16 cellular contexts compared by ENCODE assay signal in the genomic region with DNA sequence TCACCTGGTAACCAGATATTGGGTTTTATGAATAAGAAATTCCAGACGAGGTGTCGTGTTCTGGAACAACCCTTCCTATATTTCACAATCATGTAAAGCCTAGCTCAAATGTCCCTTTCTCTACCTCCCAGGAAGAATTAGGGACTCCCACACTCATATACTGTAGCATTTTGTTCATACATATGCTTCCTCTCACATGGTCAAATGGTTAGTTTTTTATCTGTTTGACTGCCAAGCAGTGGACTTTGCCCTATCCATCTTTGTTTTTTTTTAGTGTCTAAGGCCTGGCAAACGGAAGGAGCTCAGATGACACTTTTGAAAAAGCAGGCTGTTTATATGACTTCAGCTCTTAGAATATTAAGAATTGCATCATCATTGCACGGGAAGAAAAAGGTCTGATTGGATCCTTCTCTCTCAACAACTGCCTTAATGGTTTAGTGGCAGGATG.
DNase-seq lines count a peak whose midpoint lies in the region; FAIRE-seq and TF ChIP-seq lines count a peak whose summit lies in the region.
"Had no signal": no experiment of that assay in that cellular context is flagged by ENCODE, and none has a peak within 500 bp of the region (broad histone marks: within the 10 kb centered on the region; RNA-seq: fewer than 3 reads in every experiment).

No MANE protein-coding gene starts in this region.

- peak overlapping the region; percentile 7 for H3K4ac ChIP-seq in mesendoderm (ENCODE audit: low read depth, low read length)

- no peak overlapping the region for H2BK5ac ChIP-seq in mesendoderm (ENCODE audit: low read length)

- peak; percentile 60 for DNase-seq in Calu3
- peak; percentile 90 for DNase-seq in NCI-H2107 (lab: John Stamatoyannopoulos, UW)
- DNase-seq in bronchial epithelial cell (ENCODE audit: low read depth), result peak; percentile 92
- DNase-seq in mesendoderm, result no peak
- DNase-seq in T-helper 1 cell, result no peak
- DNase-seq in NCI-H2029 treated with DMSO at 0.1 percent for 48 hours (lab: John Stamatoyannopoulos, UW), result no peak
- no peak for DNase-seq in adrenal gland
- DNase-seq in mesenteric fat pad (ENCODE audit: low spot score), result no peak
- DNase-seq: activated B cell treated with CpG ODN at 0.5 μM for 24 hours, GF-D8, left ventricle myocardium superior, NCI-H187 treated with DMSO at 0.1 percent for 48 hours, substantia nigra had no signal

- H2BK120ac ChIP-seq in mesendoderm (ENCODE audit: low read depth, low read length), result no peak overlapping the region

- H3K27ac ChIP-seq in mesendoderm (ENCODE audit: low read depth, low read length) (no peak overlapping the region), adrenal gland (no peak overlapping the region)

- H3K27me3 Mint-ChIP-seq in Calu3 (ENCODE audit: unreplicated experiment), result no peaks in the 10 kb centered on the region
- H3K27me3 Mint-ChIP-seq: activated B cell treated with CpG ODN at 0.5 μM for 24 hours, B cell had no signal

- no peak for FAIRE-seq in bronchial epithelial cell (lab: Jason Lieb, UNC)
- FAIRE-seq: frontal cortex, HTR-8/SVneo had no signal

- H3K9ac ChIP-seq in mesendoderm (ENCODE audit: low read length), result no peak overlapping the region

- H3K79me1 ChIP-seq in mesendoderm (ENCODE audit: low read length), result no peaks in the 10 kb centered on the region

- H3K27ac Mint-ChIP-seq in Calu3 (ENCODE audit: unreplicated experiment), result peak overlapping the region; percentile 82
- H3K27ac Mint-ChIP-seq: activated B cell treated with CpG ODN at 0.5 μM for 24 hours, B cell had no signal

- H3K23ac ChIP-seq in mesendoderm (ENCODE audit: low read length), result no peak overlapping the region

- no peak overlapping the region for H3K18ac ChIP-seq in mesendoderm (ENCODE audit: low read length)

- TF ChIP-seq CTCF in Calu3 (IDR thresholded peaks at IDR 0.05; ENCODE audit: unreplicated experiment) (no peak), bronchial epithelial cell (IDR thresholded peaks at IDR 0.05; ENCODE audit: insufficient read depth, low read length, severe bottlenecking) (no peak), adrenal gland (IDR thresholded peaks at IDR 0.05) (no peak)

- no TSS peak for BruUV-seq in Calu3 (replicated peaks; lab: Mats Ljungman, UMichigan)

- H3K4me3 Mint-ChIP-seq in Calu3 (ENCODE audit: low read depth, unreplicated experiment), result no peak overlapping the region
- H3K4me3 Mint-ChIP-seq: activated B cell treated with CpG ODN at 0.5 μM for 24 hours, B cell had no signal

- CTCF ChIA-PET in Calu3 (lab: Charles Lee), result interaction anchor here (0.5 to 3.1 kb wide), 17 partner anchors 13 to 861 kb away, joined by 3 to 10 read pairs (median 3); no protein-coding TSS in a partner anchor

- no CpG with 5 or more reads among the region's 4 CpGs for WGBS in mesendoderm (ENCODE audit: extremely low coverage, insufficient coverage, low lambda C conversion rate)
- WGBS in adrenal gland, 4 donors, result 82 to 85% (median 85%) methylated on average over 4 of the region's 4 CpGs

- no peak overlapping the region for H2BK15ac ChIP-seq in mesendoderm (replicated peaks; ENCODE audit: low read depth)

- no peaks in the 10 kb centered on the region for H3K9me3 ChIP-seq in adrenal gland (replicated peaks in 1 of 3)

- peaks cover 15% of the 10 kb centered on the region for H3K36me3 Mint-ChIP-seq in Calu3 (ENCODE audit: insufficient read depth, unreplicated experiment)

- intact Hi-C loops in Calu3 (cut with micrococcal nuclease; ENCODE audit: unreplicated experiment) (loop anchor here (1.0 to 5.0 kb wide), 9 partner anchors 78 to 633 kb away; a partner anchor contains a TSS), adrenal gland (cut with DNase I) (no loop called here)

- H3K36me3 ChIP-seq in bronchial epithelial cell (ENCODE audit: control insufficient read depth, insufficient read depth, low read length) (no peaks in the 10 kb centered on the region), mesendoderm (ENCODE audit: control insufficient read depth, insufficient read depth, low read length) (no peaks in the 10 kb centered on the region), adrenal gland (replicated peaks in 1 of 2) (no peaks in the 10 kb centered on the region)

- no peak overlapping the region for H3K56ac ChIP-seq in mesendoderm (ENCODE audit: low read length)

- H3K4me1 Mint-ChIP-seq in Calu3 (ENCODE audit: low read depth, unreplicated experiment), result peaks cover 60% of the 10 kb centered on the region
- H3K4me1 Mint-ChIP-seq: B cell had no signal

- H3K27me3 ChIP-seq in bronchial epithelial cell (ENCODE audit: control insufficient read depth, insufficient read depth, low read length) (no peaks in the 10 kb centered on the region), mesendoderm (ENCODE audit: insufficient read depth, low read length, poor library complexity) (no peaks in the 10 kb centered on the region), adrenal gland (no peaks in the 10 kb centered on the region)

- H4K8ac ChIP-seq in mesendoderm (ENCODE audit: low read depth, low read length), result no peak overlapping the region

- no peak overlapping the region for H4K5ac ChIP-seq in mesendoderm (ENCODE audit: low read length)

- no peak overlapping the region for H3K4me2 ChIP-seq in mesendoderm (ENCODE audit: low read length)

- H3K4me3 ChIP-seq in bronchial epithelial cell (ENCODE audit: low read depth, low read length), result no peak overlapping the region
- H3K4me3 ChIP-seq in mesendoderm (ENCODE audit: low read length), result no peak overlapping the region
- no peak overlapping the region for H3K4me3 ChIP-seq in adrenal gland

- no peak overlapping the region for H2AK5ac ChIP-seq in mesendoderm (ENCODE audit: low read length)

- H3K4me1 ChIP-seq in mesendoderm (ENCODE audit: control insufficient read depth, low read depth, low read length), result peaks cover 4% of the 10 kb centered on the region
- peaks cover 0 to 7% of the 10 kb centered on the region in 2 donors for H3K4me1 ChIP-seq in adrenal gland (replicated peaks in 1 of 2)

- no peaks in the 10 kb centered on the region for H3K9me3 Mint-ChIP-seq in Calu3 (ENCODE audit: low read depth, unreplicated experiment)

- no peak for TF ChIP-seq POLR2A in adrenal gland (IDR thresholded peaks at IDR 0.05)

- no peaks in the 10 kb centered on the region for H3K79me2 ChIP-seq in mesendoderm (ENCODE audit: control insufficient read depth, insufficient read depth, low read length)

Comparison
In these comparisons a context has a peak if more than half of its experiments do, and no peak if none do; other contexts are left out.
1. DNase-seq: peak in Calu3 (single experiment), NCI-H2107 (single experiment) and bronchial epithelial cell (single experiment); none in mesendoderm (single experiment), T-helper 1 cell (0 of 5), NCI-H2029 treated with DMSO at 0.1 percent for 48 hours (single experiment), adrenal gland (0 of 7) and mesenteric fat pad (single experiment).